8 cellular contexts compared by ENCODE assay signal in the genomic region with DNA sequence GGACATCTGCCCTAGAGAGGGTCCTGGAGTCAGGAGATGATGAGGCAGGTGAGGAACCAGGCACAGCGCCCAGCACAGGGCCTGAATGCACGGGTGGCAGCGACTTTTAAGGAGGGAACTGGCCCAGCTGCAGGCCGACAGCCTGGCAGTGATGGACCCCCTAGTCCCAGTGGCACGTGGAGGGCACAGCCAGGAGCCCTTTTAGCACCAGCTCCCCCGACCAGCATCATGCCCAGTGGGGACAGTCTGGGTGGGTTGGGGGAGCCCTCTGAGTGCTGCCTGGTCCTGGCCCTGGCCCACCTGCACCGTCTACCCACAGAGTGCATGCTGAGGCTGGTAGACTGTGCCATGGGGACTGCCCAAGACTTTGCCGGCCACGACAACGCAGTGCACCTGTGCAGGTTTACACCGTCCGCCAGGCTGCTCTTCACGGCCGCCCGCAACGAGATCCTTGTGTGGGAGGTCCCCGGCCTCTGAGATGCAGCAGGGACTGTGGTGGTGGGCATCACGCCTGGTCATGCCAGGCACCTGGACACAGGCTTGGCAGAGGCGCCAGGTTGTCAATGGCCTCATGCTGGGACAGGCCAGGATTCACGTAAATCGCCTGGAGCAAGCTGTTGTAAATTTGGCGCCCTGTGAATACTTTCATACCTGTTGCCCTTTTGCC. TPM values are rescaled to one million over a fixed set of nuclear protein-coding genes. Genes with fewer than 3 reads are reported as not detected.
DNase-seq lines count a peak whose midpoint lies in the region; ATAC-seq and FAIRE-seq lines count a peak whose summit lies in the region.

No MANE protein-coding gene starts in this region.

- H3K27ac ChIP-seq in right cardiac atrium (ENCODE audit: low read length) = peak overlapping the region; percentile 22
- no peak overlapping the region for H3K27ac ChIP-seq in muscle layer of duodenum (ENCODE audit: low read length)

- H3K4me1 ChIP-seq in right cardiac atrium (ENCODE audit: control insufficient read depth, insufficient read depth, low read length) (peaks cover 3% of the 10 kb centered on the region), adipocyte (ENCODE audit: control insufficient read depth, insufficient read depth, low read length) (peaks cover 13% of the 10 kb centered on the region), muscle layer of duodenum (ENCODE audit: control insufficient read depth in 1 of 2, insufficient read depth in 2 of 2, low read length in 2 of 2) (peaks cover 3 to 19% of the 10 kb centered on the region in 2 donors)

- no peaks in the 10 kb centered on the region for H3K9me3 ChIP-seq in right cardiac atrium (ENCODE audit: control insufficient read depth, low read length)
- no peaks in the 10 kb centered on the region for H3K9me3 ChIP-seq in adipocyte (ENCODE audit: control insufficient read depth, low read length)
- H3K9me3 ChIP-seq in muscle layer of duodenum (ENCODE audit: control insufficient read depth in 1 of 2, low read length in 2 of 2) = no peaks in the 10 kb centered on the region

- intact Hi-C loops in right cardiac atrium (cut with DNase I) (loop anchor here in 2 of 4 donors (10.0 kb wide), 2 partner anchors 82 to 272 kb away; a partner anchor contains a TSS), Right ventricle myocardium superior (cut with DNase I) (no loop called here)

- DNase-seq in right cardiac atrium (no peak), Right ventricle myocardium superior (no peak), adipocyte (ENCODE audit: low read depth) (no peak), urothelium cell line (ENCODE audit: low spot score) (no peak), SIG-M5 treated with dmso at 0.1 percent for 504 hours (lab: John Stamatoyannopoulos, UW; ENCODE audit: unreplicated experiment) (no peak), ecto neural progenitor cell (ENCODE audit: low spot score) (no peak)

- peaks cover 24% of the 10 kb centered on the region for H3K36me3 ChIP-seq in adipocyte (ENCODE audit: control insufficient read depth, insufficient read depth, low read length, severe bottlenecking)
- peaks cover 0 to 29% of the 10 kb centered on the region in 2 donors for H3K36me3 ChIP-seq in muscle layer of duodenum (ENCODE audit: control insufficient read depth in 1 of 2, insufficient read depth in 2 of 2, low read length in 2 of 2)

- H3K4me3 ChIP-seq in right cardiac atrium (ENCODE audit: low read length) = no peak overlapping the region
- H3K4me3 ChIP-seq in adipocyte (ENCODE audit: low read length) = no peak overlapping the region
- peak overlapping the region; percentile 26 to 91 for H3K4me3 ChIP-seq in muscle layer of duodenum (ENCODE audit: low read depth in 1 of 2, low read length in 2 of 2)

- peak overlapping the region; percentile 92 for H3K9ac ChIP-seq in adipocyte (ENCODE audit: low read length)

- 83% methylated on average over 22 of the region's 22 CpGs for WGBS in right cardiac atrium

- H3K27me3 ChIP-seq in right cardiac atrium (ENCODE audit: control insufficient read depth, insufficient read depth) = no peaks in the 10 kb centered on the region
- no peaks in the 10 kb centered on the region for H3K27me3 ChIP-seq in adipocyte (replicated peaks; ENCODE audit: control insufficient read depth, insufficient read depth, low read length)
- H3K27me3 ChIP-seq in muscle layer of duodenum (ENCODE audit: low read depth, low read length) = no peaks in the 10 kb centered on the region

- peak; percentile 42 for FAIRE-seq in urothelium cell line (lab: Jason Lieb, UNC)

- ATAC-seq in right cardiac atrium (no peak), Right ventricle myocardium superior (ENCODE audit: poor library complexity) (no peak), GM21528 (IDR thresholded peaks at IDR 0.05; ENCODE audit: low FRiP score, unreplicated experiment) (no peak)

RNA-seq across cellular contexts. Expression of a gene that starts 0.7 kb away (rescaled TPM):
- total RNA-seq in right cardiac atrium (100 to 1,000 TPM in 1 of 4 donors, 10 to 100 TPM in 3; 84.3 to 104 (median 90.8) TPM), Right ventricle myocardium superior (81.9 TPM)
- 101 TPM for polyA plus RNA-seq in right cardiac atrium

RNA-seq across cellular contexts. Expression of a gene that starts 8.2 kb away (rescaled TPM):
- 1 to 10 TPM in 3 of 4 donors, under 1 TPM in 1; 0.89 to 2.9 (median 1.7) TPM for total RNA-seq in right cardiac atrium
- polyA plus RNA-seq in right cardiac atrium = 2.3 TPM
- 2.0 TPM for total RNA-seq in Right ventricle myocardium superior

RNA-seq across cellular contexts. Expression of a gene that starts 13.0 kb away (rescaled TPM):
- total RNA-seq in right cardiac atrium (100 to 1,000 TPM; 114 to 121 (median 119) TPM), Right ventricle myocardium superior (126 TPM)
- polyA plus RNA-seq in right cardiac atrium = 126 TPM

RNA-seq across cellular contexts. Expression of a gene that starts 16.9 kb away (rescaled TPM):
- total RNA-seq in right cardiac atrium (10 to 100 TPM; 52.0 to 55.7 (median 54.6) TPM), Right ventricle myocardium superior (42.4 TPM)
- 49.7 TPM for polyA plus RNA-seq in right cardiac atrium

RNA-seq across cellular contexts. Expression of a gene that starts 18.1 kb away (rescaled TPM):
- total RNA-seq in right cardiac atrium (10 to 100 TPM; 10.5 to 13.7 (median 12.0) TPM), Right ventricle myocardium superior (10.8 TPM)
- polyA plus RNA-seq in right cardiac atrium = 8.1 TPM

Comparison
In these comparisons a context has a peak if more than half of its experiments do, and no peak if none do; other contexts are left out.
1. H3K4me3 ChIP-seq: peak in muscle layer of duodenum (2 of 2); none in right cardiac atrium (single experiment) and adipocyte (single experiment).